2 cellular contexts compared by ENCODE assay signal in the genomic region with DNA sequence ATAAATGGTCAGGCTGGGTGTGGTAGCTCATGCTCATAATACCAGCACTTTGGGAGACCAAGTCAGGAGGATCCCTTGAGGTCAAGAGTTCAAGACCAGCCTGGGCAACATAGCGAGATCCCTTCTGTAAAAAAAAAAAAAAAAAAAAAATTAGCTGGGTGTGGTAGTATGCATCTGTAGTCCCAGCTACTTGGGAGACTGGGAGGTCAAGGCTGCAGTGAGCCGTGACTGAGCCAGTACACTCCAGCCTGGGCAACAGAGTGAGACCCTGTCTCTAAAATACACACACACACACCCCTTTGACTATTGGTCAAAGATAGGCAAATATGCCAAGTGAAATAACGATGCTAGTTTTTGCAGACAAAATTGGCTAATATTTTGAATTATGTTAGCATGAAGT.
TF ChIP-seq lines count a peak whose summit lies in the region.

No MANE protein-coding gene starts in this region.

TF ChIP-seq in HepG2, 621 proteins besides CTCF, POLR2A, EP300 and RAD21:
- TF ChIP-seq KLF15 (CRISPR knock-in tag; IDR thresholded peaks at IDR 0.05; ENCODE audit: borderline replicate concordance) = no peak
- TF ChIP-seq ZNF121 (CRISPR knock-in tag; IDR thresholded peaks at IDR 0.05) = peak; percentile 59; the same call in 1 of the 2 replicates
TF ChIP-seq in HepG2: peak in this region for 1.

TF ChIP-seq in GM12878, 131 proteins besides CTCF, POLR2A, EP300 and RAD21:
- TF ChIP-seq ETV6 (conservative IDR thresholded peaks at IDR 0.05 in 1 of 2, IDR thresholded peaks at IDR 0.05 in 1 of 2; ENCODE audit: borderline replicate concordance in 1 of 2, low read depth in 1 of 2) (no peak), ZZZ3 (IDR thresholded peaks at IDR 0.05; ENCODE audit: control insufficient read depth, insufficient read length, low read depth) (no peak), NFIC (IDR thresholded peaks at IDR 0.05; ENCODE audit: low read depth, low read length) (no peak), ESRRA (IDR thresholded peaks at IDR 0.05; ENCODE audit: low read length) (no peak), TCF12 (IDR thresholded peaks at IDR 0.05; ENCODE audit: low read depth, low read length) (no peak), RAD51 (IDR thresholded peaks at IDR 0.05) (no peak), HDAC2 (IDR thresholded peaks at IDR 0.05) (no peak), CREM (IDR thresholded peaks at IDR 0.05; ENCODE audit: low read depth) (no peak), TAF1 (IDR thresholded peaks at IDR 0.05; ENCODE audit: borderline replicate concordance, low read depth, low read length) (no peak), BRCA1 (IDR thresholded peaks at IDR 0.05; ENCODE audit: low read depth, low read length) (no peak), PAX8 (IDR thresholded peaks at IDR 0.05) (no peak)
- TF ChIP-seq, protein P1, sequence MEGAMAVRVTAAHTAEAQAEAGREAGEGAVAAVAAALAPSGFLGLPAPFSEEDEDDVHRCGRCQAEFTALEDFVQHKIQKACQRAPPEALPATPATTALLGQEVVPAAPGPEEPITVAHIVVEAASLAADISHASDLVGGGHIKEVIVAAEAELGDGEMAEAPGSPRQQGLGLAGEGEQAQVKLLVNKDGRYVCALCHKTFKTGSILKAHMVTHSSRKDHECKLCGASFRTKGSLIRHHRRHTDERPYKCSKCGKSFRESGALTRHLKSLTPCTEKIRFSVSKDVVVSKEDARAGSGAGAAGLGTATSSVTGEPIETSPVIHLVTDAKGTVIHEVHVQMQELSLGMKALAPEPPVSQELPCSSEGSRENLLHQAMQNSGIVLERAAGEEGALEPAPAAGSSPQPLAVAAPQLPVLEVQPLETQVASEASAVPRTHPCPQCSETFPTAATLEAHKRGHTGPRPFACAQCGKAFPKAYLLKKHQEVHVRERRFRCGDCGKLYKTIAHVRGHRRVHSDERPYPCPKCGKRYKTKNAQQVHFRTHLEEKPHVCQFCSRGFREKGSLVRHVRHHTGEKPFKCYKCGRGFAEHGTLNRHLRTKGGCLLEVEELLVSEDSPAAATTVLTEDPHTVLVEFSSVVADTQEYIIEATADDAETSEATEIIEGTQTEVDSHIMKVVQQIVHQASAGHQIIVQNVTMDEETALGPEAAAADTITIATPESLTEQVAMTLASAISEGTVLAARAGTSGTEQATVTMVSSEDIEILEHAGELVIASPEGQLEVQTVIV (IDR thresholded peaks at IDR 0.05; ENCODE audit: borderline replicate concordance, partially characterized antibody) = no peak
